ENCODE assay signal across 8 cellular contexts in genomic region chr15:90902996-90903732, GRCh38. TPM values are rescaled to one million over a fixed set of nuclear protein-coding genes. Genes with fewer than 3 reads are reported as not detected.
DNase-seq lines count a peak whose midpoint lies in the region; ATAC-seq, FAIRE-seq and TF ChIP-seq lines count a peak whose summit lies in the region.

Gene MAN2A2, plus strand, starts transcription at chr15:90903302. Its CDS starts 906 bp downstream, at chr15:90904208.

- H3K27ac ChIP-seq in WERI-Rb-1 (no peak within 1 kb of the TSS), breast epithelium (peak within 1 kb of the TSS; percentile 88 to 93), small intestine (ENCODE audit: low read depth in 1 of 2, low read length in 1 of 2) (peak within 1 kb of the TSS; percentile 93 to 94)

- H3K36me3 ChIP-seq in WERI-Rb-1 (no peaks in the 10 kb centered on the region), breast epithelium (peaks cover 6% of the 10 kb centered on the region), small intestine (ENCODE audit: control insufficient read depth in 2 of 2, insufficient read depth in 2 of 2, low read length in 2 of 2) (peaks cover 3 to 16% of the 10 kb centered on the region in 2 donors)

- TF ChIP-seq POLR2A in GM12892 (IDR thresholded peaks at IDR 0.05; ENCODE audit: low read depth, low read length) (peak; percentile 82), breast epithelium (IDR thresholded peaks at IDR 0.05) (no peak)

- TF ChIP-seq CTCF in WERI-Rb-1 (IDR thresholded peaks at IDR 0.05; ENCODE audit: low read depth, low read length) (no peak), breast epithelium (IDR thresholded peaks at IDR 0.05) (no peak)

- intact Hi-C loops in breast epithelium (cut with DNase I; ENCODE audit: low total_unique reads) = no loop called here

- peaks cover 0 to 11% of the 10 kb centered on the region in 2 donors for H3K4me1 ChIP-seq in breast epithelium
- H3K4me1 ChIP-seq in small intestine (ENCODE audit: control insufficient read depth in 2 of 2, insufficient read depth in 1 of 2, low read depth in 1 of 2, low read length in 1 of 2) = peaks cover 0 to 2% of the 10 kb centered on the region in 2 donors

- no peaks in the 10 kb centered on the region for H3K9me3 ChIP-seq in WERI-Rb-1 (ENCODE audit: severe bottlenecking)
- no peaks in the 10 kb centered on the region for H3K9me3 ChIP-seq in breast epithelium
- no peaks in the 10 kb centered on the region for H3K9me3 ChIP-seq in small intestine (ENCODE audit: control insufficient read depth, low read depth)

- DNase-seq in GM12892 (ENCODE audit: insufficient read length) (peak; percentile 91), NAMALWA (ENCODE audit: low spot score) (peak; percentile 66), WERI-Rb-1 (peak; percentile 36), breast epithelium (ENCODE audit: low spot score in 2 of 2) (no peak), iPS-NIHi7 (ENCODE audit: extremely low spot score) (peak; percentile 63), small intestine (peak; percentile 92), NCI-H446 (lab: John Stamatoyannopoulos, UW) (no peak)

- H3K27me3 ChIP-seq in WERI-Rb-1 (ENCODE audit: insufficient read depth, low read depth, severe bottlenecking) (peaks cover 64% of the 10 kb centered on the region), breast epithelium (no peaks in the 10 kb centered on the region), small intestine (ENCODE audit: control insufficient read depth in 2 of 2, insufficient read depth in 2 of 2, low read length in 2 of 2) (no peaks in the 10 kb centered on the region)

- FAIRE-seq in GM12892 (lab: Jason Lieb, UNC) = peak; percentile 44
- no peak for FAIRE-seq in small intestine (lab: Jason Lieb, UNC)

- WGBS in small intestine, 3 donors = 0 to 1% (median 0%) methylated on average over 23 to 53 of the region's 53 CpGs

- peak; percentile 53 for ATAC-seq in HG02571 (IDR thresholded peaks at IDR 0.05; ENCODE audit: unreplicated experiment)

- peak within 1 kb of the TSS; percentile 49 for H3K4me3 ChIP-seq in WERI-Rb-1 (ENCODE audit: low read depth, low read length)
- peak within 1 kb of the TSS; percentile 80 to 86 (median 84) for H3K4me3 ChIP-seq in breast epithelium
- peak within 1 kb of the TSS; percentile 66 to 73 for H3K4me3 ChIP-seq in small intestine (ENCODE audit: low read depth in 1 of 2, low read length in 2 of 2)

RNA-seq across cellular contexts. Expression of gene MAN2A2, which starts in this region (rescaled TPM):
- 35.7 TPM for polyA plus RNA-seq in GM12892 (2012; ENCODE audit: missing spikeins)
- 10 to 100 TPM; 38.2 to 58.0 (median 56.9) TPM for total RNA-seq in breast epithelium
- 10 to 100 TPM; 15.1 to 22.8 (median 22.6) TPM for polyA plus RNA-seq in small intestine

Comparison
In these comparisons a context has a peak if more than half of its experiments do, and no peak if none do; other contexts are left out.
1. DNase-seq: peak in GM12892 (single experiment), NAMALWA (single experiment), WERI-Rb-1 (single experiment), iPS-NIHi7 (single experiment) and small intestine (single experiment); none in breast epithelium (0 of 2) and NCI-H446 (0 of 2).
2. Peak in every context shown above with its lines, with median percentiles within 50 percentile points of each other: H3K4me3 ChIP-seq.